9 cellular contexts compared by ENCODE assay signal in the genomic region with DNA sequence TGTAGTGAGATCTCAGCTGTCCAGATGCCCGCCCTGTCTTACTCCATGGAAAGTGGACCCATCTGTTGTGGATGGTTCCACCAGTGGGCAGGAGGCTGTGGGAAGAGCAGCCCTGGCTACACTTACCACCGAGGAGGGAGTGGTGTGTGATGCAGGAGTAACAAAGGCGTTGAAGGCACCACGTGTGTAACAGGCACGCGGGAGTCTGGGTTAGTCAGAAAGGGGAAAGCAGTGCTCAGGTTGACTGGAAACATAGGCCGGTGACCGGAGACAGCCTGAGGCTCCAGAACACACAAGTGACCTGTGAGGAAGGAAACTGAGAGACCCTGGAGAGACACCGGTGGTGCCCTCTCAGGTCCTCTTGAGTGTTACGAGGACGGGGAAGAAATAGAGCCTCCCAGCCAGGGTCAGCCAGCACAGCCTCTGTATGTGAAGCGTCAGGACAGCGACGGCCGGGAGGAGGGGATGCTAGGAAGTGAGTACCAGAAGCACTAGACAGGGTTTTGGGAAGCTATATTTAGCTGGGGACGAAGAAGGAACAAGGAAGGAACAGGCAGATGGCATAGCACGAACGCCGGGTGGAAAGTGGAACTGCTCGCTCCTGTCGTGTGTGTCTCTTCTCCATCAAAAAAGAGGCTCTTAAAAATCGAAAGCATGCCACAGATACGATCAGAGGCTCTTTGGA. TPM values are rescaled to one million over a fixed set of nuclear protein-coding genes. Genes with fewer than 3 reads are reported as not detected.
A peak's percentile ranks its signal among the peaks of the same experiment; 100 is the strongest.
DNase-seq lines count a peak whose midpoint lies in the region; ATAC-seq and TF ChIP-seq lines count a peak whose summit lies in the region.
"Had no signal": no experiment of that assay in that cellular context is flagged by ENCODE, and none has a peak within 500 bp of the region (broad histone marks: within the 10 kb centered on the region; RNA-seq: fewer than 3 reads in every experiment).

No MANE protein-coding gene starts in this region.

- no peaks in the 10 kb centered on the region for H3K9me3 Mint-ChIP-seq in endodermal cell
- no peaks in the 10 kb centered on the region for H3K9me3 Mint-ChIP-seq in naive B cell
- H3K9me3 Mint-ChIP-seq in endothelial cell (ENCODE audit: unreplicated experiment): no peaks in the 10 kb centered on the region

- peak overlapping the region; percentile 56 for H3K27ac Mint-ChIP-seq in endodermal cell
- H3K27ac Mint-ChIP-seq in naive B cell: peak overlapping the region; percentile 72 to 98 (median 95)
- no peak overlapping the region for H3K27ac Mint-ChIP-seq in endothelial cell (ENCODE audit: unreplicated experiment)

- POLR2A ChIA-PET in RWPE1 (lab: Yijun Ruan, JAX; ENCODE audit: low non-redundant PET): no interaction called here

- peak overlapping the region; percentile 74 for H3K9ac ChIP-seq in BLaER1
- H3K9ac ChIP-seq in endodermal cell (ENCODE audit: extremely low read depth, low read length, poor library complexity, severe bottlenecking): no peak overlapping the region

- H3K36me3 Mint-ChIP-seq in endodermal cell (ENCODE audit: low read depth): peaks cover 65% of the 10 kb centered on the region
- H3K36me3 Mint-ChIP-seq in naive B cell: peaks cover 6 to 19% of the 10 kb centered on the region in 2 donors
- peaks cover 45% of the 10 kb centered on the region for H3K36me3 Mint-ChIP-seq in endothelial cell (ENCODE audit: low read depth, unreplicated experiment)

- H3K27ac ChIP-seq in BLaER1: peak overlapping the region; percentile 62
- peak overlapping the region; percentile 96 for H3K27ac ChIP-seq in RWPE1
- no peak overlapping the region for H3K27ac ChIP-seq in endodermal cell (ENCODE audit: low read depth, low read length)

- H3K27me3 Mint-ChIP-seq in endodermal cell (ENCODE audit: insufficient read depth): no peaks in the 10 kb centered on the region
- no peaks in the 10 kb centered on the region for H3K27me3 Mint-ChIP-seq in naive B cell
- H3K27me3 Mint-ChIP-seq in endothelial cell (ENCODE audit: unreplicated experiment): peaks cover 5% of the 10 kb centered on the region

- H3K36me3 ChIP-seq in BLaER1 (peaks cover 86% of the 10 kb centered on the region), endodermal cell (ENCODE audit: control insufficient read depth, insufficient read depth, low read length) (peaks cover 79% of the 10 kb centered on the region)

- ATAC-seq in naive B cell (ENCODE audit: low read depth in 2 of 2) (peak; percentile 45 to 59), GM19023 (IDR thresholded peaks at IDR 0.05; ENCODE audit: unreplicated experiment) (no peak)

- TF ChIP-seq CTCF in RWPE1 (conservative IDR thresholded peaks at IDR 0.05; ENCODE audit: low read depth) (no peak), endodermal cell (conservative IDR thresholded peaks at IDR 0.05) (no peak), endothelial cell (IDR thresholded peaks at IDR 0.05; ENCODE audit: unreplicated experiment) (no peak)

- 95 to 97% methylated on average over 22 to 23 of the region's 23 CpGs for WGBS in endodermal cell (ENCODE audit: insufficient coverage in 1 of 2, insufficient read length in 1 of 2), 2 experiments

- H3K4me1 ChIP-seq in BLaER1: peaks cover 67% of the 10 kb centered on the region
- H3K4me1 ChIP-seq in endodermal cell (ENCODE audit: control insufficient read depth, insufficient read depth, low read length): peaks cover 3% of the 10 kb centered on the region

- H4K20me1 ChIP-seq in BLaER1: peaks cover 97% of the 10 kb centered on the region

- H3K4me3 Mint-ChIP-seq in endodermal cell (no peak overlapping the region), naive B cell (peak overlapping the region; percentile 53 to 89 (median 78)), endothelial cell (ENCODE audit: unreplicated experiment) (no peak overlapping the region)

- CTCF ChIA-PET in RWPE1 (lab: Yijun Ruan, JAX): no interaction called here

- H3K9me3 ChIP-seq in BLaER1 (no peaks in the 10 kb centered on the region), endodermal cell (ENCODE audit: control insufficient read depth, low read length) (no peaks in the 10 kb centered on the region)

- H3K27me3 ChIP-seq in BLaER1 (no peaks in the 10 kb centered on the region), endodermal cell (ENCODE audit: control insufficient read depth, insufficient read depth, low read length, poor library complexity, severe bottlenecking) (no peaks in the 10 kb centered on the region)

- DNase-seq in RWPE1 (ENCODE audit: low spot score): no peak
- DNase-seq in endodermal cell: no peak
- DNase-seq in naive B cell: no peak
- DNase-seq in endothelial cell (ENCODE audit: low spot score): no peak
- DNase-seq in NCI-H1417 treated with DMSO at 0.1 percent for 48 hours (lab: John Stamatoyannopoulos, UW): no peak
- DNase-seq in H4 (ENCODE audit: low spot score): no peak
- DNase-seq: MM.1S had no signal

- peak overlapping the region; percentile 90 for H3K4me2 ChIP-seq in BLaER1

- H3K4me3 ChIP-seq in BLaER1 (peak overlapping the region; percentile 55), endodermal cell (ENCODE audit: low read length) (no peak overlapping the region)

- H3K4me1 Mint-ChIP-seq in endodermal cell (peaks cover 57% of the 10 kb centered on the region), naive B cell (peaks cover 32 to 63% (median 50%) of the 10 kb centered on the region in 3 donors), endothelial cell (ENCODE audit: unreplicated experiment) (peaks cover 12% of the 10 kb centered on the region)

RNA-seq across cellular contexts. Expression of gene RAC1, which starts 21.7 kb away (rescaled TPM):
- total RNA-seq in endodermal cell: 100 to 1,000 TPM; 236 to 238 TPM
- 221 TPM for polyA plus RNA-seq in endodermal cell (2013, experiment 1 of 2)
- polyA plus RNA-seq in endodermal cell (2013, experiment 2 of 2): 214 TPM
- polyA plus RNA-seq in naive B cell (ENCODE audit: low read depth in 6 of 6): 100 to 1,000 TPM; 228 to 346 (median 298) TPM
- total RNA-seq in endothelial cell (ENCODE audit: unreplicated experiment): 307 TPM
- total RNA-seq in H4 (2014; rRNA removed; shearing (Covaris generic)): 136 and 203 TPM in 2 replicates

RNA-seq across cellular contexts. Expression of gene FAM220A, which starts 47.3 kb away (rescaled TPM):
- total RNA-seq in endodermal cell (10 to 100 TPM; 19.9 to 22.2 TPM), endothelial cell (ENCODE audit: unreplicated experiment) (15.6 TPM)
- polyA plus RNA-seq in endodermal cell (2013, experiment 1 of 2): 24.4 TPM
- polyA plus RNA-seq in endodermal cell (2013, experiment 2 of 2): 22.3 TPM
- 10 to 100 TPM in 2 of 6 donors, 1 to 10 TPM in 4; 4.3 to 12.2 (median 8.8) TPM for polyA plus RNA-seq in naive B cell (ENCODE audit: low read depth in 6 of 6)
- 52.1 and 58.0 TPM in 2 replicates for total RNA-seq in H4 (2014; rRNA removed; shearing (Covaris generic))

RNA-seq across cellular contexts. Expression of gene DAGLB, which starts 51.7 kb away (rescaled TPM):
- 10 to 100 TPM; 22.7 to 24.5 TPM for total RNA-seq in endodermal cell
- polyA plus RNA-seq in endodermal cell (2013, experiment 1 of 2): 22.6 TPM
- 17.2 TPM for polyA plus RNA-seq in endodermal cell (2013, experiment 2 of 2)
- 10 to 100 TPM in 1 of 6 donors, 1 to 10 TPM in 5; 6.4 to 19.3 (median 7.2) TPM for polyA plus RNA-seq in naive B cell (ENCODE audit: low read depth in 6 of 6)
- total RNA-seq in endothelial cell (ENCODE audit: unreplicated experiment): 27.2 TPM
- 16.2 and 29.2 TPM in 2 replicates for total RNA-seq in H4 (2014; rRNA removed; shearing (Covaris generic))

Comparison
In these comparisons a context has a peak if more than half of its experiments do, and no peak if none do; other contexts are left out.
1. H3K4me3 Mint-ChIP-seq: peak in naive B cell (8 of 8); none in endodermal cell (single experiment) and endothelial cell (single experiment).